Comparison of ENCODE assay signal across 8 cellular contexts in the genomic region with DNA sequence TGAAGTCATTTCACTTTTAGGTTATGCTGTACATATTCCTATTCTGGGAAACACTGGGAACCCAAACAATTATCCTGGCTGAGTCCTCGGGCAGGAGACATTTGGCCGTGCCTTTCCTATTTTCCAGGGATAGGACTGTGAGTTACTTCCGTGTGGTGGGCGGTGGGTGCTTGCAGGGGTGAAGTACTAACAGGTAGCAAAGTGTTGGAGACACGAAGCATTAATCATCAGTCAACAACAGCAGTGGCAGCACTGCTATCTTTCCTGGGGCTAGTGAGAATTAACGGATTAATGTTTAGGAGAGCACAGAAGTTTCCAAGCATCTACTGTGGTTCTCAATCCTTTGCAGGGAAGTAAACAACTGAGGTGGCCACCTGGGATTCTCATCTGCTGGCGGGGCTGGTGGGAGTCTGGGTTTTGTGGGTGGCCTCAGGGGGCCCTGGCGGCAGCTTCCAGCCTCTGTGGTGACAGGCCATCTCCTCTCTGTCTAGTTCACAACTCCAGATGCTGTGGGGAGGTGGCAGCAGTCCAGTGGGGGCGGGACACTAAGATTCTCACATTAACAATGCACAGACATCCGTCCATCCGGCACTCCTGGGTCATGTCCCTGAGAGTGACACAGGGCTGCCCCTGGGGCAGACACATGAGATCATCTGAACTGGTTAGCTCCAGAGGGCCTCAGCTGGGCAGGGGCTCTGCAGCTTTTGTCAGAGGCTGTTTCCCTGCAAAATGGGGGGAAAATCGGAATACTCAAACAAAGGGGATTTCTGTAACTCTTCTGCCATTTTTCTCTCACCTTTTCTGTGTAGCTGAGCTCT.
DNase-seq lines count a peak whose midpoint lies in the region; ATAC-seq and TF ChIP-seq lines count a peak whose summit lies in the region.

No MANE protein-coding gene starts in this region.

- intact Hi-C loops in Right ventricle myocardium superior (cut with DNase I) (no loop called here), posterior cingulate gyrus (cut with DNase I) (loop anchor here (5.0 kb wide), 2 partner anchors 87 to 312 kb away; a partner anchor contains a TSS)

- peak; percentile 53 for DNase-seq in EL
- DNase-seq in Right ventricle myocardium superior = peak; percentile 89
- DNase-seq in posterior cingulate gyrus = peak in 9 of 10 donors; percentile 68 to 97 (median 82)
- DNase-seq in SW480 (ENCODE audit: low spot score) = no peak
- no peak for DNase-seq in NCI-H2196 treated with DMSO at 0.1 percent for 48 hours (lab: John Stamatoyannopoulos, UW; ENCODE audit: unreplicated experiment)

- ATAC-seq in SK-N-SH treated with all-trans-retinoic acid at 6 μM for 48 hours (peak; percentile 82), Right ventricle myocardium superior (ENCODE audit: poor library complexity) (peak; percentile 85), HG02938 (IDR thresholded peaks at IDR 0.05; ENCODE audit: unreplicated experiment) (no peak), HG02763 (IDR thresholded peaks at IDR 0.05; ENCODE audit: unreplicated experiment) (no peak)

TF ChIP-seq in SK-N-SH treated with all-trans-retinoic acid at 6 μM for 48 hours, 23 proteins besides CTCF, POLR2A, EP300 and RAD21:
- TF ChIP-seq, protein P1, sequence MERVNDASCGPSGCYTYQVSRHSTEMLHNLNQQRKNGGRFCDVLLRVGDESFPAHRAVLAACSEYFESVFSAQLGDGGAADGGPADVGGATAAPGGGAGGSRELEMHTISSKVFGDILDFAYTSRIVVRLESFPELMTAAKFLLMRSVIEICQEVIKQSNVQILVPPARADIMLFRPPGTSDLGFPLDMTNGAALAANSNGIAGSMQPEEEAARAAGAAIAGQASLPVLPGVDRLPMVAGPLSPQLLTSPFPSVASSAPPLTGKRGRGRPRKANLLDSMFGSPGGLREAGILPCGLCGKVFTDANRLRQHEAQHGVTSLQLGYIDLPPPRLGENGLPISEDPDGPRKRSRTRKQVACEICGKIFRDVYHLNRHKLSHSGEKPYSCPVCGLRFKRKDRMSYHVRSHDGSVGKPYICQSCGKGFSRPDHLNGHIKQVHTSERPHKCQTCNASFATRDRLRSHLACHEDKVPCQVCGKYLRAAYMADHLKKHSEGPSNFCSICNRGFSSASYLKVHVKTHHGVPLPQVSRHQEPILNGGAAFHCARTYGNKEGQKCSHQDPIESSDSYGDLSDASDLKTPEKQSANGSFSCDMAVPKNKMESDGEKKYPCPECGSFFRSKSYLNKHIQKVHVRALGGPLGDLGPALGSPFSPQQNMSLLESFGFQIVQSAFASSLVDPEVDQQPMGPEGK (CRISPR knock-in tag; IDR thresholded peaks at IDR 0.05; ENCODE audit: borderline replicate concordance) = 0 out of 2 replicates have a peak, but pooled peaks have one; percentile 12
- TF ChIP-seq CSDC2 (CRISPR knock-in tag; IDR thresholded peaks at IDR 0.05) (no peak), PPARA (CRISPR knock-in tag; IDR thresholded peaks at IDR 0.05; ENCODE audit: borderline replicate concordance) (no peak), ARNTL (CRISPR knock-in tag; IDR thresholded peaks at IDR 0.05; ENCODE audit: borderline replicate concordance, low read depth) (no peak), TOX (CRISPR knock-in tag; IDR thresholded peaks at IDR 0.05; ENCODE audit: borderline replicate concordance) (no peak), ZFP30 (CRISPR knock-in tag; IDR thresholded peaks at IDR 0.05) (no peak), ZNF70 (CRISPR knock-in tag; IDR thresholded peaks at IDR 0.05) (0 out of 2 replicates have a peak, but pooled peaks have one; percentile 3), BACH2 (CRISPR knock-in tag; IDR thresholded peaks at IDR 0.05; ENCODE audit: borderline replicate concordance) (no peak), SNAI2 (CRISPR knock-in tag; IDR thresholded peaks at IDR 0.05) (no peak), ZFP3 (CRISPR knock-in tag; IDR thresholded peaks at IDR 0.05) (0 out of 2 replicates have a peak, but pooled peaks have one; percentile 53), GLIS3 (CRISPR knock-in tag; IDR thresholded peaks at IDR 0.05) (no peak), RARB (CRISPR knock-in tag; IDR thresholded peaks at IDR 0.05) (no peak), ISL1 (CRISPR knock-in tag; IDR thresholded peaks at IDR 0.05) (no peak), OSR1 (CRISPR knock-in tag; IDR thresholded peaks at IDR 0.05) (no peak), ZC3H10 (CRISPR knock-in tag; IDR thresholded peaks at IDR 0.05) (no peak), ESRRG (CRISPR knock-in tag; IDR thresholded peaks at IDR 0.05) (0 out of 2 replicates have a peak, but pooled peaks have one; percentile 14), TCF4 (CRISPR knock-in tag; IDR thresholded peaks at IDR 0.05; ENCODE audit: borderline replicate concordance) (peak; percentile 90), ZNF8 (CRISPR knock-in tag; IDR thresholded peaks at IDR 0.05) (no peak), ZNF565 (CRISPR knock-in tag; conservative IDR thresholded peaks at IDR 0.05; ENCODE audit: low read depth) (no peak)
- TF ChIP-seq, protein P2, sequence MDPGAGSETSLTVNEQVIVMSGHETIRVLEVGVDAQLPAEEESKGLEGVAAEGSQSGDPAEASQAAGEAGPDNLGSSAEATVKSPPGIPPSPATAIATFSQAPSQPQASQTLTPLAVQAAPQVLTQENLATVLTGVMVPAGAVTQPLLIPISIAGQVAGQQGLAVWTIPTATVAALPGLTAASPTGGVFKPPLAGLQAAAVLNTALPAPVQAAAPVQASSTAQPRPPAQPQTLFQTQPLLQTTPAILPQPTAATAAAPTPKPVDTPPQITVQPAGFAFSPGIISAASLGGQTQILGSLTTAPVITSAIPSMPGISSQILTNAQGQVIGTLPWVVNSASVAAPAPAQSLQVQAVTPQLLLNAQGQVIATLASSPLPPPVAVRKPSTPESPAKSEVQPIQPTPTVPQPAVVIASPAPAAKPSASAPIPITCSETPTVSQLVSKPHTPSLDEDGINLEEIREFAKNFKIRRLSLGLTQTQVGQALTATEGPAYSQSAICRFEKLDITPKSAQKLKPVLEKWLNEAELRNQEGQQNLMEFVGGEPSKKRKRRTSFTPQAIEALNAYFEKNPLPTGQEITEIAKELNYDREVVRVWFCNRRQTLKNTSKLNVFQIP (CRISPR knock-in tag; IDR thresholded peaks at IDR 0.05; ENCODE audit: borderline replicate concordance, low read depth) = no peak
- TF ChIP-seq, protein P3, sequence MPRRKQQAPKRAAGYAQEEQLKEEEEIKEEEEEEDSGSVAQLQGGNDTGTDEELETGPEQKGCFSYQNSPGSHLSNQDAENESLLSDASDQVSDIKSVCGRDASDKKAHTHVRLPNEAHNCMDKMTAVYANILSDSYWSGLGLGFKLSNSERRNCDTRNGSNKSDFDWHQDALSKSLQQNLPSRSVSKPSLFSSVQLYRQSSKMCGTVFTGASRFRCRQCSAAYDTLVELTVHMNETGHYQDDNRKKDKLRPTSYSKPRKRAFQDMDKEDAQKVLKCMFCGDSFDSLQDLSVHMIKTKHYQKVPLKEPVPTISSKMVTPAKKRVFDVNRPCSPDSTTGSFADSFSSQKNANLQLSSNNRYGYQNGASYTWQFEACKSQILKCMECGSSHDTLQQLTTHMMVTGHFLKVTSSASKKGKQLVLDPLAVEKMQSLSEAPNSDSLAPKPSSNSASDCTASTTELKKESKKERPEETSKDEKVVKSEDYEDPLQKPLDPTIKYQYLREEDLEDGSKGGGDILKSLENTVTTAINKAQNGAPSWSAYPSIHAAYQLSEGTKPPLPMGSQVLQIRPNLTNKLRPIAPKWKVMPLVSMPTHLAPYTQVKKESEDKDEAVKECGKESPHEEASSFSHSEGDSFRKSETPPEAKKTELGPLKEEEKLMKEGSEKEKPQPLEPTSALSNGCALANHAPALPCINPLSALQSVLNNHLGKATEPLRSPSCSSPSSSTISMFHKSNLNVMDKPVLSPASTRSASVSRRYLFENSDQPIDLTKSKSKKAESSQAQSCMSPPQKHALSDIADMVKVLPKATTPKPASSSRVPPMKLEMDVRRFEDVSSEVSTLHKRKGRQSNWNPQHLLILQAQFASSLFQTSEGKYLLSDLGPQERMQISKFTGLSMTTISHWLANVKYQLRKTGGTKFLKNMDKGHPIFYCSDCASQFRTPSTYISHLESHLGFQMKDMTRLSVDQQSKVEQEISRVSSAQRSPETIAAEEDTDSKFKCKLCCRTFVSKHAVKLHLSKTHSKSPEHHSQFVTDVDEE (CRISPR knock-in tag; IDR thresholded peaks at IDR 0.05) = peak; percentile 75; the same call in 1 of the 2 replicates
- TF ChIP-seq, protein P4, sequence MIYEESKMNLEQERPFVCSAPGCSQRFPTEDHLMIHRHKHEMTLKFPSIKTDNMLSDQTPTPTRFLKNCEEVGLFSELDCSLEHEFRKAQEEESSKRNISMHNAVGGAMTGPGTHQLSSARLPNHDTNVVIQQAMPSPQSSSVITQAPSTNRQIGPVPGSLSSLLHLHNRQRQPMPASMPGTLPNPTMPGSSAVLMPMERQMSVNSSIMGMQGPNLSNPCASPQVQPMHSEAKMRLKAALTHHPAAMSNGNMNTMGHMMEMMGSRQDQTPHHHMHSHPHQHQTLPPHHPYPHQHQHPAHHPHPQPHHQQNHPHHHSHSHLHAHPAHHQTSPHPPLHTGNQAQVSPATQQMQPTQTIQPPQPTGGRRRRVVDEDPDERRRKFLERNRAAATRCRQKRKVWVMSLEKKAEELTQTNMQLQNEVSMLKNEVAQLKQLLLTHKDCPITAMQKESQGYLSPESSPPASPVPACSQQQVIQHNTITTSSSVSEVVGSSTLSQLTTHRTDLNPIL (CRISPR knock-in tag; IDR thresholded peaks at IDR 0.05; ENCODE audit: low read depth) = peak; percentile 37; the same call in 1 of the 2 replicates
- TF ChIP-seq, protein P5, sequence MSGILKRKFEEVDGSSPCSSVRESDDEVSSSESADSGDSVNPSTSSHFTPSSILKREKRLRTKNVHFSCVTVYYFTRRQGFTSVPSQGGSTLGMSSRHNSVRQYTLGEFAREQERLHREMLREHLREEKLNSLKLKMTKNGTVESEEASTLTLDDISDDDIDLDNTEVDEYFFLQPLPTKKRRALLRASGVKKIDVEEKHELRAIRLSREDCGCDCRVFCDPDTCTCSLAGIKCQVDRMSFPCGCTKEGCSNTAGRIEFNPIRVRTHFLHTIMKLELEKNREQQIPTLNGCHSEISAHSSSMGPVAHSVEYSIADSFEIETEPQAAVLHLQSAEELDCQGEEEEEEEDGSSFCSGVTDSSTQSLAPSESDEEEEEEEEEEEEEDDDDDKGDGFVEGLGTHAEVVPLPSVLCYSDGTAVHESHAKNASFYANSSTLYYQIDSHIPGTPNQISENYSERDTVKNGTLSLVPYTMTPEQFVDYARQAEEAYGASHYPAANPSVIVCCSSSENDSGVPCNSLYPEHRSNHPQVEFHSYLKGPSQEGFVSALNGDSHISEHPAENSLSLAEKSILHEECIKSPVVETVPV (CRISPR knock-in tag; IDR thresholded peaks at IDR 0.05) = no peak

Comparison
In these comparisons a context has a peak if more than half of its experiments do, and no peak if none do; other contexts are left out.
1. DNase-seq: peak in EL (single experiment), Right ventricle myocardium superior (single experiment) and posterior cingulate gyrus (9 of 10); none in SW480 (single experiment) and NCI-H2196 treated with DMSO at 0.1 percent for 48 hours (single experiment).
2. ATAC-seq: peak in SK-N-SH treated with all-trans-retinoic acid at 6 μM for 48 hours (single experiment) and Right ventricle myocardium superior (single experiment); none in HG02938 (single experiment) and HG02763 (single experiment).